Comparison of ENCODE assay signal across 1 cellular context in the genomic region with DNA sequence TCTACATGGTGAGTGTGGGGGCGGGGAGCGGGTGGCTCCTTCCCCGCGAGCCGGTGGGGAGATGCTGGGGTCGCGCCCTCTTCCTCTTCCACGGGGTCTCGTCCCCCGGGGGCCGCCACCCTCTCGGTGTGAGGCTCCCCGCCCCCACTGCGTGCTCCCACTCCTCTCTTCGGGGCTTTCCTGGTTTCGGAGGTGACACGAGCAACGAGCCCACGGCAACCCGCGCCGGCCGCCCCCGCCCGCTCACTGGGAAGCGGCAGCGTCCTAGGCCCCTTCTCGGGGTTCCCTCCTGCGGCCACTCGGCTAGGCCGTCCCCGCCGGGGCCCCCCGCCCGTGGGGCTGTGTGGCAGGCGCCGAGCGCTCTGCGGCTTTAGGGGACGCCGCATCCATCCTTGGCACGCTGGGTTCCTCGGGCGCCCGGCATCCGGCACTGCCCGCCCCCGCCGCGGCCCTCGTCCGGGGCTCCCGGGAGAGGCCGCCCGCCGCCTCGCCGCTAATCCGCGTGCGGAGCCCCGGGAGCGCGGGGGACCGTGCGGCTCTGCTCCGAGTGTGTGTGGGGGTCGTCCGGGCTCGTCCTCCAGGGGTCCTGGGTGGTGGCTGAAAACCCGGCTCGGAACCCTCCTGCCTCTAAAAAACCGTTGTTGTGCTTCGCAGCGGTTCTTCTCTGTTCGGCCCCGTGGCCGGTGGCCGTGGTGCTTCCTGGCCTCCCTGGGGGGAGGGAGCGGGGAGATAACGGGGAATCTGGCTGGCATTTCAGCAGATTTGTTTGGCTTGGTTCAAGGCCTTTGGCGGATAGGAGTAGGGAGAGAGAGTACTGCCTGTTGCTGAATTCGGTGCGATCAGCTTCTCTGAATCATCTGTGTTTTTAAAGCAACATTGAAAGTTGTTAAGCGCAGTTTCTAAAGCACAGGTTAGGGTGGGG.
TF ChIP-seq lines count a peak whose summit lies in the region.

No MANE protein-coding gene starts in this region.

TF ChIP-seq in HepG2, 621 proteins besides CTCF, POLR2A, EP300 and RAD21 (continued from another document and continues in another):
- no peak for TF ChIP-seq PBX2 (CRISPR knock-in tag; IDR thresholded peaks at IDR 0.05)
- no peak for TF ChIP-seq ZBTB25 (CRISPR knock-in tag; IDR thresholded peaks at IDR 0.05)
- TF ChIP-seq ASH2L (IDR thresholded peaks at IDR 0.05; ENCODE audit: insufficient read length, low read depth, low read length), result peak; percentile 77
- TF ChIP-seq ZNF263 (CRISPR knock-in tag; IDR thresholded peaks at IDR 0.05), result no peak; the same call in 1 of the 2 replicates
- TF ChIP-seq NFYC (CRISPR knock-in tag; IDR thresholded peaks at IDR 0.05), result no peak
- TF ChIP-seq ZNF160 (CRISPR knock-in tag; IDR thresholded peaks at IDR 0.05), result no peak
- peak; percentile 2; the same call in 1 of the 2 replicates for TF ChIP-seq RERE (CRISPR knock-in tag; IDR thresholded peaks at IDR 0.05; ENCODE audit: low read depth)
- peak; percentile 37; the same call in 1 of the 2 replicates for TF ChIP-seq MED1 (CRISPR knock-in tag; IDR thresholded peaks at IDR 0.05)
- TF ChIP-seq HDAC1 (CRISPR knock-in tag; IDR thresholded peaks at IDR 0.05), result peak; percentile 62
- TF ChIP-seq ZNF709 (CRISPR knock-in tag; IDR thresholded peaks at IDR 0.05), result 0 out of 2 replicates have a peak, but pooled peaks have one; percentile 33
- no peak for TF ChIP-seq SSRP1 (CRISPR knock-in tag; IDR thresholded peaks at IDR 0.05)
- no peak for TF ChIP-seq ZNF446 (CRISPR knock-in tag; IDR thresholded peaks at IDR 0.05)
- peak; percentile 86; the same call in 1 of the 2 replicates for TF ChIP-seq UBTF (CRISPR knock-in tag; IDR thresholded peaks at IDR 0.05)
- no peak for TF ChIP-seq HNF1A (IDR thresholded peaks at IDR 0.05; ENCODE audit: low read depth)
- no peak; the same call in 1 of the 2 replicates for TF ChIP-seq HNF1A (CRISPR knock-in tag; IDR thresholded peaks at IDR 0.05; ENCODE audit: borderline replicate concordance)
- no peak for TF ChIP-seq SOX6 (IDR thresholded peaks at IDR 0.05)
- TF ChIP-seq SOX6 (CRISPR knock-in tag; IDR thresholded peaks at IDR 0.05), result 0 out of 2 replicates have a peak, but pooled peaks have one; percentile 18
- no peak for TF ChIP-seq ZNF766 (CRISPR knock-in tag; IDR thresholded peaks at IDR 0.05; ENCODE audit: borderline replicate concordance)
- TF ChIP-seq ARNTL (CRISPR knock-in tag; IDR thresholded peaks at IDR 0.05), result no peak
- TF ChIP-seq DMAP1 (CRISPR knock-in tag; IDR thresholded peaks at IDR 0.05), result peak; percentile 26; the same call in 1 of the 2 replicates
- TF ChIP-seq GTF3A (CRISPR knock-in tag; conservative IDR thresholded peaks at IDR 0.05), result no peak
- TF ChIP-seq KLF12 (CRISPR knock-in tag; IDR thresholded peaks at IDR 0.05; ENCODE audit: borderline replicate concordance), result no peak
- peak; percentile 22 for TF ChIP-seq ZNF292 (CRISPR knock-in tag; IDR thresholded peaks at IDR 0.05; ENCODE audit: borderline replicate concordance, low read depth)
- no peak for TF ChIP-seq SMAD3 (CRISPR knock-in tag; IDR thresholded peaks at IDR 0.05)
- TF ChIP-seq ZNF550 (CRISPR knock-in tag; IDR thresholded peaks at IDR 0.05; ENCODE audit: borderline replicate concordance), result no peak
- no peak for TF ChIP-seq SRSF1 (optimal IDR thresholded peaks at IDR 0.05; ENCODE audit: low read depth, low read length)
- TF ChIP-seq ZBTB7B (CRISPR knock-in tag; IDR thresholded peaks at IDR 0.05), result peak; percentile 59; the same call in 1 of the 2 replicates
- no peak for TF ChIP-seq GPBP1L1 (CRISPR knock-in tag; IDR thresholded peaks at IDR 0.05)
- TF ChIP-seq PATZ1 (CRISPR knock-in tag; IDR thresholded peaks at IDR 0.05), result peak; percentile 42; the same call in 1 of the 2 replicates
- no peak for TF ChIP-seq CREM (IDR thresholded peaks at IDR 0.05)
- no peak for TF ChIP-seq CREM (CRISPR knock-in tag; IDR thresholded peaks at IDR 0.05)
- no peak for TF ChIP-seq NRL (CRISPR knock-in tag; IDR thresholded peaks at IDR 0.05; ENCODE audit: borderline replicate concordance)
- TF ChIP-seq, protein P1, sequence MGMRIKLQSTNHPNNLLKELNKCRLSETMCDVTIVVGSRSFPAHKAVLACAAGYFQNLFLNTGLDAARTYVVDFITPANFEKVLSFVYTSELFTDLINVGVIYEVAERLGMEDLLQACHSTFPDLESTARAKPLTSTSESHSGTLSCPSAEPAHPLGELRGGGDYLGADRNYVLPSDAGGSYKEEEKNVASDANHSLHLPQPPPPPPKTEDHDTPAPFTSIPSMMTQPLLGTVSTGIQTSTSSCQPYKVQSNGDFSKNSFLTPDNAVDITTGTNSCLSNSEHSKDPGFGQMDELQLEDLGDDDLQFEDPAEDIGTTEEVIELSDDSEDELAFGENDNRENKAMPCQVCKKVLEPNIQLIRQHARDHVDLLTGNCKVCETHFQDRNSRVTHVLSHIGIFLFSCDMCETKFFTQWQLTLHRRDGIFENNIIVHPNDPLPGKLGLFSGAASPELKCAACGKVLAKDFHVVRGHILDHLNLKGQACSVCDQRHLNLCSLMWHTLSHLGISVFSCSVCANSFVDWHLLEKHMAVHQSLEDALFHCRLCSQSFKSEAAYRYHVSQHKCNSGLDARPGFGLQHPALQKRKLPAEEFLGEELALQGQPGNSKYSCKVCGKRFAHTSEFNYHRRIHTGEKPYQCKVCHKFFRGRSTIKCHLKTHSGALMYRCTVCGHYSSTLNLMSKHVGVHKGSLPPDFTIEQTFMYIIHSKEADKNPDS (CRISPR knock-in tag; IDR thresholded peaks at IDR 0.05), result 0 out of 2 replicates have a peak, but pooled peaks have one; percentile 42
- no peak for TF ChIP-seq MIER3 (CRISPR knock-in tag; IDR thresholded peaks at IDR 0.05; ENCODE audit: borderline replicate concordance)
- no peak for TF ChIP-seq MTA3 (CRISPR knock-in tag; IDR thresholded peaks at IDR 0.05)
- TF ChIP-seq ZFX (CRISPR knock-in tag; IDR thresholded peaks at IDR 0.05; ENCODE audit: low read depth), result peak; percentile 73
